ENCODE assay signal across 8 cellular contexts in genomic region chr3:15726043-15726442, GRCh38.
DNase-seq lines count a peak whose midpoint lies in the region; ATAC-seq and TF ChIP-seq lines count a peak whose summit lies in the region.

No MANE protein-coding gene starts in this region.

- CTCF ChIA-PET in Panc1 (lab: Charles Lee): no interaction called here
- CTCF ChIA-PET in CD4-positive, alpha-beta memory T cell (lab: Charles Lee; ENCODE audit: partially characterized antibody): no interaction called here

- no peak overlapping the region for H3K4me3 Mint-ChIP-seq in HFFc6
- no peak overlapping the region for H3K4me3 Mint-ChIP-seq in CD4-positive, alpha-beta memory T cell

- H2AFZ ChIP-seq in osteoblast (ENCODE audit: low read length): no peak overlapping the region

- H3K27ac Mint-ChIP-seq in HFFc6: peak overlapping the region; percentile 63
- H3K27ac Mint-ChIP-seq in CD4-positive, alpha-beta memory T cell: peak overlapping the region in 3 of 7 donors; percentile 44 to 61 (median 51)

- H3K4me1 ChIP-seq in Panc1 (ENCODE audit: control insufficient read depth, insufficient read depth, low read length) (no peaks in the 10 kb centered on the region), osteoblast (ENCODE audit: insufficient read depth, low read length) (peaks cover 3% of the 10 kb centered on the region)
- H3K4me1 ChIP-seq in CD4-positive, alpha-beta memory T cell (ENCODE audit: insufficient read depth, low read length): no peaks in the 10 kb centered on the region

- no peaks in the 10 kb centered on the region for H4K20me1 ChIP-seq in osteoblast (ENCODE audit: insufficient read depth, low read length)

- TF ChIP-seq CTCF in HFFc6 (IDR thresholded peaks at IDR 0.05): no peak
- no peak for TF ChIP-seq CTCF in Panc1 (IDR thresholded peaks at IDR 0.05)
- TF ChIP-seq CTCF in osteoblast (IDR thresholded peaks at IDR 0.05; ENCODE audit: extremely low read depth, low read depth, low read length): no peak

- no peak overlapping the region; the same call in 1 of the 2 replicates for H3K27ac ChIP-seq in Panc1 (ENCODE audit: low read length)
- H3K27ac ChIP-seq in osteoblast (ENCODE audit: low read depth, low read length): peak overlapping the region; percentile 8
- no peak overlapping the region for H3K27ac ChIP-seq in CD4-positive, alpha-beta memory T cell (ENCODE audit: low read depth, low read length)

- ATAC-seq in GM19043 (IDR thresholded peaks at IDR 0.05; ENCODE audit: low read depth, unreplicated experiment) (peak; percentile 85), Panc1 (no peak)

- H3K9me3 Mint-ChIP-seq in HFFc6: no peaks in the 10 kb centered on the region
- no peaks in the 10 kb centered on the region for H3K9me3 Mint-ChIP-seq in CD4-positive, alpha-beta memory T cell

- no peak overlapping the region for H3K4me3 ChIP-seq in Panc1 (ENCODE audit: low read depth in 2 of 2, low read length in 2 of 2)
- no peak overlapping the region for H3K4me3 ChIP-seq in osteoblast (ENCODE audit: insufficient read depth, low read length)
- H3K4me3 ChIP-seq in CD4-positive, alpha-beta memory T cell (ENCODE audit: low read length in 2 of 2): no peak overlapping the region

- in situ Hi-C loops in Panc1 (cut with HindIII; ENCODE audit: low pct_unique_long_range_greater_than_20kb, low sequenced_read_pairs): no loop called here

- peaks cover 69% of the 10 kb centered on the region for H3K36me3 Mint-ChIP-seq in HFFc6 (ENCODE audit: low read depth)
- peaks cover 47 to 55% of the 10 kb centered on the region in 2 donors for H3K36me3 Mint-ChIP-seq in CD4-positive, alpha-beta memory T cell

- POLR2A ChIA-PET in Panc1 (lab: Charles Lee): no interaction called here
- POLR2A ChIA-PET in CD4-positive, alpha-beta memory T cell (lab: Charles Lee; ENCODE audit: partially characterized antibody): no interaction called here

- peaks cover 14% of the 10 kb centered on the region for H3K36me3 ChIP-seq in Panc1 (ENCODE audit: control insufficient read depth, insufficient read depth, low read length)
- H3K36me3 ChIP-seq in osteoblast (ENCODE audit: insufficient read depth, low read length): peaks cover 50% of the 10 kb centered on the region
- H3K36me3 ChIP-seq in CD4-positive, alpha-beta memory T cell (ENCODE audit: insufficient read depth, low read length): peaks cover 16% of the 10 kb centered on the region

- BruUV-seq in Panc1 (replicated peaks; lab: Mats Ljungman, UMichigan): TSS peak; percentile 6

- peaks cover 48% of the 10 kb centered on the region for H3K4me1 Mint-ChIP-seq in HFFc6 (ENCODE audit: low read depth)
- peaks cover 3 to 13% (median 9%) of the 10 kb centered on the region in 4 donors for H3K4me1 Mint-ChIP-seq in CD4-positive, alpha-beta memory T cell

- H3K79me2 ChIP-seq in osteoblast (ENCODE audit: insufficient read depth, low read length): peaks cover 43% of the 10 kb centered on the region

- intact Hi-C loops in Panc1 (cut with micrococcal nuclease; ENCODE audit: unreplicated experiment): no loop called here
- intact Hi-C loops in cardiac septum (cut with DNase I): no loop called here
- intact Hi-C loops in CD4-positive, alpha-beta memory T cell (cut with micrococcal nuclease): no loop called here

- no peak overlapping the region for H3K4me2 ChIP-seq in osteoblast (ENCODE audit: insufficient read depth, low read length)

- H3K27me3 Mint-ChIP-seq in HFFc6 (ENCODE audit: insufficient read depth): peaks cover 2% of the 10 kb centered on the region; the same call in 1 of the 2 replicates
- no peaks in the 10 kb centered on the region for H3K27me3 Mint-ChIP-seq in CD4-positive, alpha-beta memory T cell

- H3K27me3 ChIP-seq in Panc1 (ENCODE audit: control insufficient read depth, insufficient read depth, low read length) (no peaks in the 10 kb centered on the region), osteoblast (ENCODE audit: insufficient read depth, low read length) (no peaks in the 10 kb centered on the region)
- H3K27me3 ChIP-seq in CD4-positive, alpha-beta memory T cell (ENCODE audit: insufficient read depth, low read length): no peaks in the 10 kb centered on the region

- H3K9me3 ChIP-seq in Panc1 (ENCODE audit: control insufficient read depth, insufficient read depth, low read depth, low read length) (no peaks in the 10 kb centered on the region), osteoblast (ENCODE audit: low read depth, low read length) (no peaks in the 10 kb centered on the region)
- H3K9me3 ChIP-seq in CD4-positive, alpha-beta memory T cell (ENCODE audit: control insufficient read depth in 1 of 2, low read length in 2 of 2): no peaks in the 10 kb centered on the region

- no peak for DNase-seq in HFFc6
- DNase-seq in Panc1 (ENCODE audit: low read depth, low spot score): no peak
- DNase-seq in osteoblast (ENCODE audit: insufficient read length, low spot score, missing footprints): no peak
- DNase-seq in cardiac septum (ENCODE audit: low spot score): no peak
- DNase-seq in CD4-positive, alpha-beta memory T cell: no peak
- DNase-seq in GM19238 (ENCODE audit: insufficient read length, low spot score): no peak
- no peak for DNase-seq in kidney glomerular epithelial cell (lab: John Stamatoyannopoulos, UW)
